8 cellular contexts compared by ENCODE assay signal in the genomic region with DNA sequence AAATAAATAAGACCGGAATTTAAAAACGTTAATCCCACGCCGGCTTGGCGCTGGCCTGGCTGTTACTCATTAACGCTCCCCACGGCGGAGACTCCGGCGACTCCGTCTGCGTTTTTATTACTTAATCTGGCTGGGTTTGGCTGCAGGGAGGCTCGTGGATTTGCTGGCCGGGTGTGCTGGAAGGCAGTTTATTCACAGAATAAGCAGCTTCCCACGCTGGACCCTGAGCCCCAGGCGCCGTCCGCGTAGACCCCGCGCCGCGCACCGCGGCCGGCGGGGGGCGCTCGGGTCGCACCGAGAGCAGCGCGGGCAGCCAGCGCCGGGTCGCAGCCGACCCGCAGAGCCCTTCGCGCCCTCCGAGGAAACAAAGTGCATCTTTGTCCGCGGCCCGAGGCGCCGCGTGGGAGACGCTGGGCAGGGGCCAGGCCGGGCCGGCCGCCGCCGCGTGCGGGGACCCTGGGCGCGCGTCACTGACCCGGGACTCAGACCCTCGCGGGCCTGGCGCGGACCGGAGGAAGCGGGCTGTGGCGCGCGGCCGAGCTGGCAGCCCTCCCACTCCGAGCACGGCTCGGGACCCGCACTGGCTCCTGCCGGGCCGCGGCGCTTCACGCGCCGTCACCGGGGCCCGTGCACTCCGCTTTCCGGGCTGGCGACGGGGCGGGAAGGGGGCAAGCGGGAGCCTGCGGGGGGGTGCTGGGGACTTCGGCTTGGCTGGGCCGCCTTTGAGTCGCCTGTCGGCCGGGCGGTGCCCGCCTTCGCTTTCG. TPM values are rescaled to one million over a fixed set of nuclear protein-coding genes. Genes with fewer than 3 reads are reported as not detected.
A peak's percentile ranks its signal among the peaks of the same experiment; 100 is the strongest.
DNase-seq lines count a peak whose midpoint lies in the region; ATAC-seq, FAIRE-seq and TF ChIP-seq lines count a peak whose summit lies in the region.

No MANE protein-coding gene starts in this region.

- FAIRE-seq in keratinocyte (lab: Jason Lieb, UNC) = no peak

- peaks cover 34% of the 10 kb centered on the region for H3K4me1 Mint-ChIP-seq in WTC11

- H3K4me3 ChIP-seq in H7 (ENCODE audit: insufficient read depth, low read depth, low read length) (peak overlapping the region; percentile 55), keratinocyte (ENCODE audit: control insufficient read depth in 2 of 3, extremely low read depth in 1 of 3, insufficient read depth in 2 of 3, low read depth in 1 of 3, low read length in 3 of 3) (peak overlapping the region; percentile 63 to 77 (median 67))

- H3K4me2 ChIP-seq in keratinocyte (ENCODE audit: control insufficient read depth, extremely low read depth, insufficient read depth, low read depth, low read length) = peak overlapping the region; percentile 63

- peak overlapping the region; percentile 70 for H3K9ac ChIP-seq in keratinocyte (ENCODE audit: control insufficient read depth, extremely low read depth, insufficient read depth, low read length)

- no peaks in the 10 kb centered on the region for H3K9me1 ChIP-seq in keratinocyte (ENCODE audit: control insufficient read depth, extremely low read depth, insufficient read depth, low read length)

- CTCF ChIA-PET in WTC11 (lab: Charles Lee) = interaction anchor here (0.5 to 4.5 kb wide), 60 partner anchors 8 to 542 kb away, joined by 3 to 59 read pairs (median 4); partner anchors contain the start of genes RGS10 and SFXN4

- H3K27me3 ChIP-seq in H7 (ENCODE audit: control insufficient read depth, insufficient read depth, low read length) (peaks cover 16% of the 10 kb centered on the region), keratinocyte (ENCODE audit: control insufficient read depth, extremely low read depth, insufficient read depth, low read length) (no peaks in the 10 kb centered on the region)

- ATAC-seq in WTC11 = peak; percentile 58

- no peak overlapping the region for H3K27ac Mint-ChIP-seq in WTC11

- H3K36me3 Mint-ChIP-seq in WTC11 = no peaks in the 10 kb centered on the region

- POLR2A ChIA-PET in WTC11 (lab: Charles Lee) = interaction anchor here (0.6 to 1.0 kb wide), 4 partner anchors 23 to 45 kb away, joined by 3 to 5 read pairs (median 4); partner anchors contain the start of gene SFXN4

- H3K36me3 ChIP-seq in H7 (replicated peaks; ENCODE audit: control insufficient read depth, insufficient read depth, low read length) (no peaks in the 10 kb centered on the region), keratinocyte (ENCODE audit: control insufficient read depth in 2 of 2, extremely low read depth in 1 of 2, insufficient read depth in 2 of 2, low read length in 2 of 2) (no peaks in the 10 kb centered on the region)

- no peaks in the 10 kb centered on the region for H3K9me3 ChIP-seq in keratinocyte (ENCODE audit: control insufficient read depth, low read depth, low read length)

- DNase-seq in H7 = peak; percentile 93
- peak; percentile 69 for DNase-seq in LoVo (ENCODE audit: low spot score)
- DNase-seq in WTC11 (ENCODE audit: low spot score) = peak; percentile 62
- peak in 53 of 61 donors; percentile 8 to 84 (median 61) for DNase-seq in caudate nucleus (lab: John Stamatoyannopoulos, UW)
- no peak for DNase-seq in keratinocyte (ENCODE audit: low read depth, low spot score)
- DNase-seq in stimulated activated CD4-positive, alpha-beta T cell treated with anti-CD3 and anti-CD28 coated beads, Interleukin-12 subunit alpha, Interleukin-12 subunit beta, amount 100 ng/mL, for 4 hours = peak; percentile 72
- DNase-seq in NCI-H524 treated with DMSO at 0.1 percent for 48 hours (lab: John Stamatoyannopoulos, UW) = no peak

- H3K27me3 Mint-ChIP-seq in WTC11 (ENCODE audit: low read depth) = peaks cover 18% of the 10 kb centered on the region

- H3K27ac ChIP-seq in caudate nucleus (ENCODE audit: low read depth, low read length) = peak overlapping the region; percentile 82
- peak overlapping the region; percentile 62 for H3K27ac ChIP-seq in keratinocyte (ENCODE audit: control insufficient read depth, insufficient read depth, low read length)

- TF ChIP-seq CTCF in GM12872 (IDR thresholded peaks at IDR 0.05; ENCODE audit: insufficient read depth, low read depth, low read length) (peak; percentile 70), WTC11 (IDR thresholded peaks at IDR 0.05) (peak; percentile 50; the same call in 1 of the 2 replicates), keratinocyte (optimal IDR thresholded peaks at IDR 0.05 in 1 of 3, IDR thresholded peaks at IDR 0.05 in 1 of 3, conservative IDR thresholded peaks at IDR 0.05 in 1 of 3; ENCODE audit: extremely low read depth in 1 of 3, insufficient read depth in 2 of 3, low read length in 3 of 3) (peak; percentile 52 to 75 (median 59))

- peak overlapping the region; percentile 78 for H2AFZ ChIP-seq in keratinocyte (ENCODE audit: control insufficient read depth, low read length)

- peaks cover 44% of the 10 kb centered on the region for H3K4me1 ChIP-seq in keratinocyte (ENCODE audit: control insufficient read depth, extremely low read depth, insufficient read depth, low read length)

- peaks cover 16% of the 10 kb centered on the region for H3K79me2 ChIP-seq in keratinocyte (ENCODE audit: control insufficient read depth, insufficient read depth, low read length)

- dilution Hi-C loops in keratinocyte (cut with MboI; ENCODE audit: extremely low pct_ligation_motif_present, low sequenced_read_pairs) = loop anchor here (25.0 kb wide), 1 partner anchor 206 kb away; no protein-coding TSS in a partner anchor

- no peaks in the 10 kb centered on the region for H4K20me1 ChIP-seq in keratinocyte (ENCODE audit: control insufficient read depth, extremely low read depth, insufficient read depth, low read length)

- H3K9me3 Mint-ChIP-seq in WTC11 = no peaks in the 10 kb centered on the region

- peak overlapping the region; percentile 87 for H3K4me3 Mint-ChIP-seq in WTC11

TF ChIP-seq in WTC11, 78 proteins besides CTCF, POLR2A, EP300 and RAD21 (continues in another document):
- no peak for TF ChIP-seq MAX (CRISPR knock-in tag; IDR thresholded peaks at IDR 0.05)
- no peak for TF ChIP-seq E2F1 (CRISPR knock-in tag; IDR thresholded peaks at IDR 0.05)
- TF ChIP-seq FOXP1 (CRISPR knock-in tag; IDR thresholded peaks at IDR 0.05; ENCODE audit: borderline replicate concordance) = peak; percentile 33; the same call in 1 of the 2 replicates
- TF ChIP-seq TEAD1 (CRISPR knock-in tag; IDR thresholded peaks at IDR 0.05) = 0 out of 2 replicates have a peak, but pooled peaks have one; percentile 11
- TF ChIP-seq JUN (CRISPR knock-in tag; IDR thresholded peaks at IDR 0.05) = peak; percentile 32; the same call in 1 of the 2 replicates

RNA-seq across cellular contexts. Expression of gene GRK5, which starts 0.6 kb away (rescaled TPM):
- total RNA-seq in H7 (2014; rRNA removed; shearing (Covaris generic)) = 1.2 and 1.7 TPM in 2 replicates
- total RNA-seq in WTC11 (2021) = 1.9 to 2.3 TPM (median 2.2 TPM) in 3 replicates
- polyA plus RNA-seq in keratinocyte = 3.6 to 12.2 TPM (median 7.6 TPM) in 3 replicates
- 2.8 TPM for polyA plus RNA-seq in keratinocyte (2011; ENCODE audit: low read depth)
- polyA plus RNA-seq in keratinocyte (2011; cell fraction: cytosol; rRNA removed) = 6.6 and 7.3 TPM in 2 replicates
- 6.1 and 8.2 TPM in 2 replicates for polyA plus RNA-seq in keratinocyte (2011; cell fraction: nucleus; rRNA removed)
- 3.0 and 12.6 TPM in 2 replicates for polyA plus RNA-seq in keratinocyte (2012; ENCODE audit: low replicate concordance)
- 3.6 to 10.9 TPM (median 5.2 TPM) in 3 replicates for polyA minus RNA-seq in keratinocyte
- 3.5 TPM for polyA minus RNA-seq in keratinocyte (2011; cell fraction: cytosol; rRNA and poly(A)+ RNA removed)
- 2.2 and 3.3 TPM in 2 replicates for polyA minus RNA-seq in keratinocyte (2011; cell fraction: nucleus; rRNA and poly(A)+ RNA removed)

RNA-seq across cellular contexts. Expression of gene PRDX3, which starts 28.2 kb away (rescaled TPM):
- total RNA-seq in H7 (2014; rRNA removed; shearing (Covaris generic)) = 411 and 445 TPM in 2 replicates
- 167 to 175 TPM (median 173 TPM) in 3 replicates for total RNA-seq in WTC11 (2021)
- polyA plus RNA-seq in keratinocyte = 251 to 304 TPM (median 266 TPM) in 3 replicates
- polyA plus RNA-seq in keratinocyte (2011; ENCODE audit: low read depth) = 25.9 TPM
- 167 and 288 TPM in 2 replicates for polyA plus RNA-seq in keratinocyte (2011; cell fraction: cytosol; rRNA removed)
- 127 and 160 TPM in 2 replicates for polyA plus RNA-seq in keratinocyte (2011; cell fraction: nucleus; rRNA removed)
- polyA plus RNA-seq in keratinocyte (2012; ENCODE audit: low replicate concordance) = 84.3 and 187 TPM in 2 replicates
- 181 to 213 TPM (median 205 TPM) in 3 replicates for polyA minus RNA-seq in keratinocyte
- polyA minus RNA-seq in keratinocyte (2011; cell fraction: cytosol; rRNA and poly(A)+ RNA removed) = 120 TPM
- polyA minus RNA-seq in keratinocyte (2011; cell fraction: nucleus; rRNA and poly(A)+ RNA removed) = 69.7 and 85.3 TPM in 2 replicates

RNA-seq across cellular contexts. Expression of gene SFXN4, which starts 41.3 kb away (rescaled TPM):
- 15.3 and 24.6 TPM in 2 replicates for total RNA-seq in H7 (2014; rRNA removed; shearing (Covaris generic))
- total RNA-seq in WTC11 (2021) = 23.8 to 25.9 TPM (median 24.0 TPM) in 3 replicates
- 17.0 to 27.6 TPM (median 20.9 TPM) in 3 replicates for polyA plus RNA-seq in keratinocyte
- 16.3 TPM for polyA plus RNA-seq in keratinocyte (2011; ENCODE audit: low read depth)
- 18.0 and 35.0 TPM in 2 replicates for polyA plus RNA-seq in keratinocyte (2011; cell fraction: cytosol; rRNA removed)
- 29.9 and 35.9 TPM in 2 replicates for polyA plus RNA-seq in keratinocyte (2011; cell fraction: nucleus; rRNA removed)
- polyA plus RNA-seq in keratinocyte (2012; ENCODE audit: low replicate concordance) = 11.3 and 18.1 TPM in 2 replicates
- 6.4 to 20.1 TPM (median 15.6 TPM) in 3 replicates for polyA minus RNA-seq in keratinocyte
- polyA minus RNA-seq in keratinocyte (2011; cell fraction: cytosol; rRNA and poly(A)+ RNA removed) = 8.8 TPM
- 5.0 and 6.8 TPM in 2 replicates for polyA minus RNA-seq in keratinocyte (2011; cell fraction: nucleus; rRNA and poly(A)+ RNA removed)

Comparison
In these comparisons a context has a peak if more than half of its experiments do, and no peak if none do; other contexts are left out.
1. DNase-seq: peak in H7 (single experiment), LoVo (single experiment), WTC11 (single experiment), caudate nucleus (53 of 61) and stimulated activated CD4-positive, alpha-beta T cell treated with anti-CD3 and anti-CD28 coated beads, Interleukin-12 subunit alpha, Interleukin-12 subunit beta, amount 100 ng/mL, for 4 hours (single experiment); none in keratinocyte (single experiment) and NCI-H524 treated with DMSO at 0.1 percent for 48 hours (single experiment).
2. Peak in every context shown above with its lines, with median percentiles within 50 percentile points of each other: CTCF ChIP-seq.